1 cellular context compared by ENCODE assay signal in the genomic region with DNA sequence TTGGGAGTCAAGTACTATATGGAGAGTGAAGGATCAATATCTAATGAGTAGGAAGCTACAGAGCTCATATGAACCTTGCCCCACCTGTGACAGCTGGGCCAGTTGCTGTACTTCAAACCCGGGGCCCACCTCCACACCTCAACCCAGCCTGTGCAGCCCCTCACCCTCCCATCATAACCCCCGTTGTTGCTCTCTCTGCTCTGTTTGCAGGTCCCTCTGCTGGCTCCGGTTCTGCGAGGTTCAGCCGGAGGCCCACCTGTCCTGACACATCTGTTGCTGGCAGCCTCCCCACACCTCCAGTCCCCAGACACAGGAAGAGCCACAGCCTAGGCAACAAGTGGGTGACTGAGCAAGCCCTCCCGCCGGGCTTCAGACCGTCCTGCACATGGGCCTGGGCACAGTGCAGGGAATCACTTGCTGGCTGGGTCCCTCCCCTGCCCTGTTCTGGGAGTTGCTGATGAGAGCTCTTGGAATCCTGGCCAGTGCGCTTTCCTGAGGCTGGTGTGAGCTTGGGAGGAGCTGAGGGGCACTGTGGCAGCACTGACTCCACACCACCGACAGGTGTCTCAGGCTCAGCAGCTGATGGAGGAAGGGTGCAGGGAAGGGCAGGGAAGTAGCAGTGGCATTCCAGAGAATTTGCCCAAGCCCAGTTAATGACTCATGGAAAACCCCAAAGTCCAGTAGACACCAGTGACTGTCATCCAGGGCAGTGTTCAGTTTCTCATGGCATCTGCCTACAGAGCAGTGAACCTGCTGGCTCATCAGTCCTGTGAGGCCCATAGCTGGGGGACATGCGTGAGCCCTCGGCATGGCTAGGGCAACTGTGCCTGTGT.
TF ChIP-seq lines count a peak whose summit lies in the region.

No MANE protein-coding gene starts in this region.

TF ChIP-seq in HCT116, 20 proteins besides CTCF, POLR2A, EP300 and RAD21 (continued from another document):
- TF ChIP-seq, protein P1, sequence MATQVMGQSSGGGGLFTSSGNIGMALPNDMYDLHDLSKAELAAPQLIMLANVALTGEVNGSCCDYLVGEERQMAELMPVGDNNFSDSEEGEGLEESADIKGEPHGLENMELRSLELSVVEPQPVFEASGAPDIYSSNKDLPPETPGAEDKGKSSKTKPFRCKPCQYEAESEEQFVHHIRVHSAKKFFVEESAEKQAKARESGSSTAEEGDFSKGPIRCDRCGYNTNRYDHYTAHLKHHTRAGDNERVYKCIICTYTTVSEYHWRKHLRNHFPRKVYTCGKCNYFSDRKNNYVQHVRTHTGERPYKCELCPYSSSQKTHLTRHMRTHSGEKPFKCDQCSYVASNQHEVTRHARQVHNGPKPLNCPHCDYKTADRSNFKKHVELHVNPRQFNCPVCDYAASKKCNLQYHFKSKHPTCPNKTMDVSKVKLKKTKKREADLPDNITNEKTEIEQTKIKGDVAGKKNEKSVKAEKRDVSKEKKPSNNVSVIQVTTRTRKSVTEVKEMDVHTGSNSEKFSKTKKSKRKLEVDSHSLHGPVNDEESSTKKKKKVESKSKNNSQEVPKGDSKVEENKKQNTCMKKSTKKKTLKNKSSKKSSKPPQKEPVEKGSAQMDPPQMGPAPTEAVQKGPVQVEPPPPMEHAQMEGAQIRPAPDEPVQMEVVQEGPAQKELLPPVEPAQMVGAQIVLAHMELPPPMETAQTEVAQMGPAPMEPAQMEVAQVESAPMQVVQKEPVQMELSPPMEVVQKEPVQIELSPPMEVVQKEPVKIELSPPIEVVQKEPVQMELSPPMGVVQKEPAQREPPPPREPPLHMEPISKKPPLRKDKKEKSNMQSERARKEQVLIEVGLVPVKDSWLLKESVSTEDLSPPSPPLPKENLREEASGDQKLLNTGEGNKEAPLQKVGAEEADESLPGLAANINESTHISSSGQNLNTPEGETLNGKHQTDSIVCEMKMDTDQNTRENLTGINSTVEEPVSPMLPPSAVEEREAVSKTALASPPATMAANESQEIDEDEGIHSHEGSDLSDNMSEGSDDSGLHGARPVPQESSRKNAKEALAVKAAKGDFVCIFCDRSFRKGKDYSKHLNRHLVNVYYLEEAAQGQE (IDR thresholded peaks at IDR 0.05; ENCODE audit: low read depth) = no peak
- TF ChIP-seq SP1 (IDR thresholded peaks at IDR 0.05; ENCODE audit: low read depth) (no peak), SIN3A (IDR thresholded peaks at IDR 0.05; ENCODE audit: low read depth) (no peak), CBX3 (IDR thresholded peaks at IDR 0.05; ENCODE audit: low read depth) (no peak), POLR2AphosphoS5 (IDR thresholded peaks at IDR 0.05; ENCODE audit: low read depth, low read length) (no peak), TCF7L2 (IDR thresholded peaks at IDR 0.05; ENCODE audit: borderline replicate concordance, extremely low read depth, insufficient read depth, insufficient read length) (no peak), SRF (IDR thresholded peaks at IDR 0.05; ENCODE audit: low read depth) (no peak)
- TF ChIP-seq, protein P2, sequence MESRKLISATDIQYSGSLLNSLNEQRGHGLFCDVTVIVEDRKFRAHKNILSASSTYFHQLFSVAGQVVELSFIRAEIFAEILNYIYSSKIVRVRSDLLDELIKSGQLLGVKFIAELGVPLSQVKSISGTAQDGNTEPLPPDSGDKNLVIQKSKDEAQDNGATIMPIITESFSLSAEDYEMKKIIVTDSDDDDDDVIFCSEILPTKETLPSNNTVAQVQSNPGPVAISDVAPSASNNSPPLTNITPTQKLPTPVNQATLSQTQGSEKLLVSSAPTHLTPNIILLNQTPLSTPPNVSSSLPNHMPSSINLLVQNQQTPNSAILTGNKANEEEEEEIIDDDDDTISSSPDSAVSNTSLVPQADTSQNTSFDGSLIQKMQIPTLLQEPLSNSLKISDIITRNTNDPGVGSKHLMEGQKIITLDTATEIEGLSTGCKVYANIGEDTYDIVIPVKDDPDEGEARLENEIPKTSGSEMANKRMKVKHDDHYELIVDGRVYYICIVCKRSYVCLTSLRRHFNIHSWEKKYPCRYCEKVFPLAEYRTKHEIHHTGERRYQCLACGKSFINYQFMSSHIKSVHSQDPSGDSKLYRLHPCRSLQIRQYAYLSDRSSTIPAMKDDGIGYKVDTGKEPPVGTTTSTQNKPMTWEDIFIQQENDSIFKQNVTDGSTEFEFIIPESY (IDR thresholded peaks at IDR 0.05; ENCODE audit: extremely low read depth, insufficient replicate concordance, low read length) = no peak
- TF ChIP-seq, protein P3, sequence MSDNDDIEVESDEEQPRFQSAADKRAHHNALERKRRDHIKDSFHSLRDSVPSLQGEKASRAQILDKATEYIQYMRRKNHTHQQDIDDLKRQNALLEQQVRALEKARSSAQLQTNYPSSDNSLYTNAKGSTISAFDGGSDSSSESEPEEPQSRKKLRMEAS (IDR thresholded peaks at IDR 0.05) = no peak
TF ChIP-seq in HCT116: peak in this region for 0.
